8 cellular contexts compared by ENCODE assay signal in genomic region chr7:128427289-128427891, GRCh38. TPM values are rescaled to one million over a fixed set of nuclear protein-coding genes. Genes with fewer than 3 reads are reported as not detected.
DNase-seq lines count a peak whose midpoint lies in the region; ATAC-seq and TF ChIP-seq lines count a peak whose summit lies in the region.

No MANE protein-coding gene starts in this region.

- dilution Hi-C loops in mammary epithelial cell (cut with HindIII; ENCODE audit: low sequenced_read_pairs), result no loop called here

- H3K4me2 ChIP-seq in mammary epithelial cell (ENCODE audit: insufficient read depth, low read depth, low read length), result no peak overlapping the region

- TF ChIP-seq POLR2A in tibial nerve (IDR thresholded peaks at IDR 0.05), result no peak

- peaks cover 2% of the 10 kb centered on the region; the same call in 1 of the 2 replicates for H3K27me3 Mint-ChIP-seq in HFFc6 (ENCODE audit: insufficient read depth)

- TF ChIP-seq EP300 in tibial nerve (IDR thresholded peaks at IDR 0.05), result no peak

- intact Hi-C loops in mammary epithelial cell (cut with micrococcal nuclease), result loop anchor here (1.0 to 5.0 kb wide), 3 partner anchors 34 to 785 kb away; no protein-coding TSS in a partner anchor

- no peaks in the 10 kb centered on the region for H3K36me3 Mint-ChIP-seq in HFFc6 (ENCODE audit: low read depth)

- no peaks in the 10 kb centered on the region for H3K79me2 ChIP-seq in mammary epithelial cell (ENCODE audit: insufficient read depth, low read length)

- DNase-seq in activated CD4-positive, alpha-beta T cell treated with anti-CD3 and anti-CD28 coated beads for 48 hours, result peak; percentile 37
- DNase-seq in activated CD4-positive, alpha-beta T cell treated with anti-CD3 and anti-CD28 coated beads for 4 hours, result no peak
- DNase-seq in HFFc6, result peak; percentile 43
- DNase-seq in NCI-H82 (lab: John Stamatoyannopoulos, UW), result peak; percentile 87
- peak; percentile 37 for DNase-seq in mammary epithelial cell
- peak; percentile 83 for DNase-seq in left kidney (ENCODE audit: low read depth, low spot score)
- peak in 1 of 2 donors; percentile 68 for DNase-seq in tibial nerve (ENCODE audit: low spot score in 2 of 2)

- H4K20me1 ChIP-seq in mammary epithelial cell (ENCODE audit: insufficient read depth, low read length), result no peaks in the 10 kb centered on the region

- in situ Hi-C loops in mammary epithelial cell (cut with MboI; ENCODE audit: low sequenced_read_pairs in 2 of 2), result loop anchor here in 1 of 2 donors (5.0 kb wide), 1 partner anchor 35 kb away; no protein-coding TSS in a partner anchor

- no peaks in the 10 kb centered on the region for H3K9me3 ChIP-seq in mammary epithelial cell (replicated peaks; ENCODE audit: insufficient read depth, low read length)
- H3K9me3 ChIP-seq in tibial nerve, result no peaks in the 10 kb centered on the region

- H3K9ac ChIP-seq in mammary epithelial cell (ENCODE audit: insufficient read depth, low read length), result no peak overlapping the region

- no peak overlapping the region for H2AFZ ChIP-seq in mammary epithelial cell (ENCODE audit: low read depth, low read length)

- H3K27ac ChIP-seq in mammary epithelial cell (ENCODE audit: insufficient read depth, low read depth, low read length) (no peak overlapping the region), tibial nerve (no peak overlapping the region)

- ATAC-seq in GM18873 (IDR thresholded peaks at IDR 0.05; ENCODE audit: low FRiP score, unreplicated experiment), result no peak

- H3K36me3 ChIP-seq in mammary epithelial cell (ENCODE audit: insufficient read depth, low read length) (no peaks in the 10 kb centered on the region), tibial nerve (no peaks in the 10 kb centered on the region)

- H3K4me1 ChIP-seq in mammary epithelial cell (ENCODE audit: insufficient read depth, low read length) (peaks cover 3% of the 10 kb centered on the region), tibial nerve (peaks cover 0 to 34% (median 8%) of the 10 kb centered on the region in 4 donors)

- H3K4me1 Mint-ChIP-seq in HFFc6 (ENCODE audit: low read depth), result peaks cover 12% of the 10 kb centered on the region; the same call in 1 of the 2 replicates

- H3K9me3 Mint-ChIP-seq in HFFc6, result no peaks in the 10 kb centered on the region

- TF ChIP-seq CTCF in HFFc6 (IDR thresholded peaks at IDR 0.05) (peak; percentile 90), mammary epithelial cell (conservative IDR thresholded peaks at IDR 0.05 in 1 of 2, IDR thresholded peaks at IDR 0.05 in 1 of 2; ENCODE audit: extremely low read depth in 1 of 2, insufficient read depth in 1 of 2, low read depth in 1 of 2, low read length in 2 of 2) (peak; percentile 54 to 64), tibial nerve (IDR thresholded peaks at IDR 0.05) (peak; percentile 72 to 93 (median 79))

- no TSS peak for BruUV-seq in mammary epithelial cell (replicated peaks; lab: Mats Ljungman, UMichigan)

- H3K4me3 Mint-ChIP-seq in HFFc6, result no peak overlapping the region

- no peak overlapping the region for H3K27ac Mint-ChIP-seq in HFFc6

- no peaks in the 10 kb centered on the region for H3K27me3 ChIP-seq in mammary epithelial cell (ENCODE audit: insufficient read depth, low read length)
- no peaks in the 10 kb centered on the region for H3K27me3 ChIP-seq in tibial nerve

- H3K4me3 ChIP-seq in mammary epithelial cell (replicated peaks in 1 of 3; ENCODE audit: insufficient read depth in 1 of 3, low read depth in 2 of 3, low read length in 3 of 3), result no peak overlapping the region
- H3K4me3 ChIP-seq in tibial nerve, result no peak overlapping the region

- 14% methylated on average over 7 of the region's 7 CpGs for WGBS in mammary epithelial cell (ENCODE audit: low coverage, missing lambda C conversion rate)
- 5 to 10% methylated on average over 7 of the region's 7 CpGs for WGBS in tibial nerve, 2 donors

- CTCF ChIA-PET in mammary epithelial cell (lab: Charles Lee; ENCODE audit: low non-redundant PET), result interaction anchor here (0.5 to 1.5 kb wide), 7 partner anchors 28 to 737 kb away, joined by 3 to 15 read pairs (median 5); partner anchors contain the start of gene HILPDA

RNA-seq across cellular contexts. Expression of gene IMPDH1, which starts 17.6 kb away (rescaled TPM):
- 100 to 1,000 TPM in 1 of 6 experiments, 10 to 100 TPM in 5; 81.8 to 107 (median 93.3) TPM for total RNA-seq in HFFc6 (2021; fragmentation: NEBNext Ultra II Directional; extraction: Animal tissue kit (Norgen Biotek cat#: 25700))
- 10 to 100 TPM; 50.5 to 92.3 TPM for total RNA-seq in mammary epithelial cell
- polyA plus RNA-seq in mammary epithelial cell, result 70.6 TPM
- polyA minus RNA-seq in mammary epithelial cell, result 144 TPM
- total RNA-seq in tibial nerve, result 100 to 1,000 TPM in 1 of 4 donors, 10 to 100 TPM in 3; 50.2 to 102 (median 74.0) TPM

RNA-seq across cellular contexts. Expression of gene HILPDA, which starts 28.3 kb away (rescaled TPM):
- total RNA-seq in HFFc6 (2021; fragmentation: NEBNext Ultra II Directional; extraction: Animal tissue kit (Norgen Biotek cat#: 25700)), result 1 to 10 TPM; 6.3 to 9.0 (median 7.2) TPM
- total RNA-seq in mammary epithelial cell (10 to 100 TPM in 1 of 2 donors, 1 to 10 TPM in 1; 9.7 to 10.0 TPM), tibial nerve (10 to 100 TPM; 32.4 to 64.2 (median 38.3) TPM)
- 29.1 TPM for polyA plus RNA-seq in mammary epithelial cell
- 33.9 TPM for polyA minus RNA-seq in mammary epithelial cell

RNA-seq across cellular contexts. Expression of gene METTL2B, which starts 49.2 kb away (rescaled TPM):
- total RNA-seq in HFFc6 (2021; fragmentation: NEBNext Ultra II Directional; extraction: Animal tissue kit (Norgen Biotek cat#: 25700)), result 10 to 100 TPM; 25.5 to 33.6 (median 31.7) TPM
- total RNA-seq in mammary epithelial cell (10 to 100 TPM; 34.7 to 37.3 TPM), tibial nerve (10 to 100 TPM; 21.6 to 27.9 (median 24.1) TPM)
- 21.5 TPM for polyA plus RNA-seq in mammary epithelial cell
- polyA minus RNA-seq in mammary epithelial cell, result 61.8 TPM

Comparison
In these comparisons a context has a peak if more than half of its experiments do, and no peak if none do; other contexts are left out.
1. DNase-seq: peak in activated CD4-positive, alpha-beta T cell treated with anti-CD3 and anti-CD28 coated beads for 48 hours (single experiment), HFFc6 (single experiment), NCI-H82 (single experiment), mammary epithelial cell (single experiment) and left kidney (single experiment); none in activated CD4-positive, alpha-beta T cell treated with anti-CD3 and anti-CD28 coated beads for 4 hours (0 of 2).
2. Peak in every context shown above with its lines, with median percentiles within 50 percentile points of each other: CTCF ChIP-seq.